9 cellular contexts compared by ENCODE assay signal in the genomic region with DNA sequence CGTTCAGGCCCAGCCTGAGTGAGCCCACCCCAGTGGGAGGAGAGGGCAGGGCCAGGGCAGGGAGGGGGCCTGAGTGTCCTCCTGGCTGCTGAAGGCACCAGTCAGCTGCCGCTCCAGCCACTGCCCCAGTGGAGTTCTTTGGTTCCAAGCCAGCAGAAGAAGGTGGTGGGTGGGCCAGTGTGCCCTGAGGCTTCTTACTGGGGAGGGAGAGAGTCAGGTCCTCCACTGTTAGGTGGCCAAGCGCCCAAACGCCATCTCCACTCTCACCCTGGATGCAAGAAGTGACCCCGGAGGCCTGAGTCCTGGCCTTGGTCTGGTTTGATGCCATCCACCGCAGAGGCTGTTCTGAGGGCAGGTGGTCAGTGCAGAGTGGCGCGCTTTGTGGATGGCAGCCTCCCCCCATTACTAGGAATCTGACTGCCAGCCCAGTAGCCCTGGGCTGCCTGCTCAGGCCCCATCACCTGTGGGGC. TPM values are rescaled to one million over a fixed set of nuclear protein-coding genes. Genes with fewer than 3 reads are reported as not detected.
A peak's percentile ranks its signal among the peaks of the same experiment; 100 is the strongest.
DNase-seq lines count a peak whose midpoint lies in the region; ATAC-seq, FAIRE-seq and TF ChIP-seq lines count a peak whose summit lies in the region.
"Had no signal": no experiment of that assay in that cellular context is flagged by ENCODE, and none has a peak within 500 bp of the region (broad histone marks: within the 10 kb centered on the region; RNA-seq: fewer than 3 reads in every experiment).

No MANE protein-coding gene starts in this region.

- WGBS in small intestine, 3 donors, result 67 to 75% (median 72%) methylated on average over 8 of the region's 8 CpGs

- H3K36me3 ChIP-seq in SK-N-MC (ENCODE audit: insufficient read depth, low read length) (no peaks in the 10 kb centered on the region), small intestine (ENCODE audit: control insufficient read depth in 2 of 2, insufficient read depth in 2 of 2, low read length in 2 of 2) (no peaks in the 10 kb centered on the region)

- H3K4me3 ChIP-seq in SK-N-MC, result no peak overlapping the region
- H3K4me3 ChIP-seq in small intestine (ENCODE audit: low read depth in 1 of 2, low read length in 2 of 2), result peak overlapping the region in 1 of 2 donors; percentile 71
- H3K4me3 ChIP-seq: mucosa of descending colon had no signal

- H3K27me3 ChIP-seq in foreskin keratinocyte, result no peaks in the 10 kb centered on the region
- no peaks in the 10 kb centered on the region for H3K27me3 ChIP-seq in small intestine (ENCODE audit: control insufficient read depth in 2 of 2, insufficient read depth in 2 of 2, low read length in 2 of 2)

- peaks cover 10% of the 10 kb centered on the region for H3K4me1 ChIP-seq in foreskin keratinocyte
- peaks cover 8 to 21% of the 10 kb centered on the region in 2 donors for H3K4me1 ChIP-seq in small intestine (ENCODE audit: control insufficient read depth in 2 of 2, insufficient read depth in 1 of 2, low read depth in 1 of 2, low read length in 1 of 2)

- FAIRE-seq in small intestine (lab: Jason Lieb, UNC), result no peak
- FAIRE-seq: astrocyte had no signal

- TF ChIP-seq CTCF in foreskin keratinocyte (conservative IDR thresholded peaks at IDR 0.05), result no peak

- H3K27ac ChIP-seq in SK-N-MC (0 out of 2 replicates have a peak overlapping the region, but pooled peaks have one; percentile 42), foreskin keratinocyte (peak overlapping the region; percentile 97), small intestine (ENCODE audit: low read depth in 1 of 2, low read length in 1 of 2) (peak overlapping the region; percentile 42 to 83)

- ATAC-seq in GM18909 (IDR thresholded peaks at IDR 0.05; ENCODE audit: poor library complexity, unreplicated experiment) (peak; percentile 1), foreskin keratinocyte (no peak), GM21515 (IDR thresholded peaks at IDR 0.05; ENCODE audit: unreplicated experiment) (no peak)

- DNase-seq in SK-N-MC (ENCODE audit: low read depth, low spot score), result no peak
- no peak for DNase-seq in foreskin keratinocyte
- no peak for DNase-seq in small intestine
- no peak for DNase-seq in midbrain (lab: John Stamatoyannopoulos, UW)
- no peak for DNase-seq in activated CD8-positive, alpha-beta memory T cell treated with anti-CD3 and anti-CD28 coated beads for 24 hours

- H3K9me3 ChIP-seq in SK-N-MC (ENCODE audit: low read depth, low read length) (no peaks in the 10 kb centered on the region), small intestine (ENCODE audit: control insufficient read depth, low read depth) (no peaks in the 10 kb centered on the region)
- H3K9me3 ChIP-seq: mucosa of descending colon had no signal

- no peak overlapping the region for H3K9ac ChIP-seq in SK-N-MC (ENCODE audit: insufficient read length)

RNA-seq across cellular contexts. Expression of a gene that starts 2.2 kb away (rescaled TPM):
- 51.1 and 60.1 TPM in 2 replicates for total RNA-seq in foreskin keratinocyte
- 15.4 and 15.8 TPM in 2 replicates for polyA plus RNA-seq in foreskin keratinocyte
- 10 to 100 TPM; 35.4 to 54.3 (median 51.6) TPM for polyA plus RNA-seq in small intestine

RNA-seq across cellular contexts. Expression of a gene that starts 42.6 kb away (rescaled TPM):
- total RNA-seq in foreskin keratinocyte, result 3.3 and 3.9 TPM in 2 replicates
- 2.5 and 3.4 TPM in 2 replicates for polyA plus RNA-seq in foreskin keratinocyte
- 1 to 10 TPM; 7.3 to 8.7 (median 8.1) TPM for polyA plus RNA-seq in small intestine

RNA-seq across cellular contexts. Expression of a gene that starts 42.7 kb away (rescaled TPM):
- total RNA-seq in foreskin keratinocyte, result 10.3 and 11.8 TPM in 2 replicates
- 12.4 and 13.0 TPM in 2 replicates for polyA plus RNA-seq in foreskin keratinocyte
- polyA plus RNA-seq in small intestine, result 10 to 100 TPM; 24.4 to 38.4 (median 30.6) TPM

Comparison
In these comparisons a context has a peak if more than half of its experiments do, and no peak if none do; other contexts are left out.
1. H3K27ac ChIP-seq: peak in every context shown above with its lines; median percentile 97 in foreskin keratinocyte; 62 in small intestine; 42 in SK-N-MC.